In genomic region chr7:120273476-120273975, GRCh38 we compare ENCODE assay signal across 8 cellular contexts. TPM values are rescaled to one million over a fixed set of nuclear protein-coding genes. Genes with fewer than 3 reads are reported as not detected.
DNase-seq lines count a peak whose midpoint lies in the region; ATAC-seq, FAIRE-seq and TF ChIP-seq lines count a peak whose summit lies in the region.

No MANE protein-coding gene starts in this region.

- POLR2A ChIA-PET in GM10248 (lab: Yijun Ruan, JAX), result interaction anchor here (0.6 to 1.2 kb wide), 3 partner anchors 128 to 677 kb away, joined by 3 to 8 read pairs (median 3); partner anchors contain the start of gene ING3

- no peak overlapping the region for H3K27ac Mint-ChIP-seq in T-helper 2 cell treated with Interferon-gamma antibody and Interleukin-4, amounts not matched to agents 5 μg/mL and 100 μg/mL, for 36 hours

- H3K4me1 Mint-ChIP-seq in T-helper 2 cell treated with Interferon-gamma antibody and Interleukin-4, amounts not matched to agents 5 μg/mL and 100 μg/mL, for 36 hours (ENCODE audit: low read depth), result peaks cover 4% of the 10 kb centered on the region

- peak overlapping the region; percentile 52; the same call in 1 of the 2 replicates for H3K9ac ChIP-seq in HUES48 (ENCODE audit: low read depth, low read length)

- H3K36me3 ChIP-seq in HUES48 (ENCODE audit: control insufficient read depth, insufficient read depth, low read length) (peaks cover 4% of the 10 kb centered on the region; the same call in 1 of the 2 replicates), pancreas (no peaks in the 10 kb centered on the region)

- H3K9me3 Mint-ChIP-seq in T-helper 2 cell treated with Interferon-gamma antibody and Interleukin-4, amounts not matched to agents 5 μg/mL and 100 μg/mL, for 36 hours, result no peaks in the 10 kb centered on the region

- H3K36me3 Mint-ChIP-seq in T-helper 2 cell treated with Interferon-gamma antibody and Interleukin-4, amounts not matched to agents 5 μg/mL and 100 μg/mL, for 36 hours (ENCODE audit: low read depth), result peaks cover 2% of the 10 kb centered on the region

- intact Hi-C loops in pancreas (cut with DNase I), result loop anchor here in 1 of 3 donors (10.0 kb wide), 1 partner anchor 339 kb away; no protein-coding TSS in a partner anchor

- CTCF ChIA-PET in GM10248 (lab: Yijun Ruan, JAX), result interaction anchor here (0.7 to 2.0 kb wide), 13 partner anchors 9 to 338 kb away, joined by 3 to 6 read pairs (median 3); no protein-coding TSS in a partner anchor

- peaks cover 20% of the 10 kb centered on the region for H3K4me1 ChIP-seq in HUES48 (ENCODE audit: control insufficient read depth, insufficient read depth, low read length)
- H3K4me1 ChIP-seq in pancreas, result no peaks in the 10 kb centered on the region

- H3K27me3 ChIP-seq in HUES48 (ENCODE audit: control insufficient read depth, insufficient read depth, low read length), result peaks cover 17% of the 10 kb centered on the region
- H3K27me3 ChIP-seq in pancreas, result no peaks in the 10 kb centered on the region

- H3K4me3 ChIP-seq in HUES48 (ENCODE audit: low read depth, low read length) (peak overlapping the region; percentile 85), pancreas (peak overlapping the region; percentile 8 to 51 (median 28))

- H3K27me3 Mint-ChIP-seq in T-helper 2 cell treated with Interferon-gamma antibody and Interleukin-4, amounts not matched to agents 5 μg/mL and 100 μg/mL, for 36 hours (ENCODE audit: low read depth), result peaks cover 28% of the 10 kb centered on the region

- H3K27ac ChIP-seq in HUES48 (ENCODE audit: low read depth, low read length) (no peak overlapping the region), pancreas (no peak overlapping the region)

- 0 to 1% methylated on average over 37 to 38 of the region's 38 CpGs for WGBS in pancreas, 2 donors

- FAIRE-seq in pancreas (lab: Jason Lieb, UNC), result no peak

- ATAC-seq in GM21447 (IDR thresholded peaks at IDR 0.05; ENCODE audit: unreplicated experiment), result peak; percentile 62
- ATAC-seq in pancreas, result peak; percentile 62 to 73 (median 71)
- no peak for ATAC-seq in GM18867 (IDR thresholded peaks at IDR 0.05; ENCODE audit: unreplicated experiment)

- peak; percentile 70 for DNase-seq in GM10248 (ENCODE audit: extremely low spot score)
- no peak for DNase-seq in T-helper 2 cell treated with Interferon-gamma antibody and Interleukin-4, amounts not matched to agents 5 μg/mL and 100 μg/mL, for 36 hours (ENCODE audit: low spot score)
- peak; percentile 35 for DNase-seq in glomerular visceral epithelial cell (ENCODE audit: extremely low spot score)
- peak; percentile 7 to 77 (median 33) for DNase-seq in pancreas
- DNase-seq in activated effector memory CD4-positive, alpha-beta T cell treated with anti-CD3 and anti-CD28 coated beads, Interleukin-2, amount 50 U/mL, for 16 hours, result no peak

- TF ChIP-seq CTCF in GM10248 (IDR thresholded peaks at IDR 0.05; ENCODE audit: control extremely low read depth, extremely low read depth, low read depth, missing control alignments) (no peak), pancreas (IDR thresholded peaks at IDR 0.05) (no peak)

- peak overlapping the region; percentile 87 for H3K4me3 Mint-ChIP-seq in T-helper 2 cell treated with Interferon-gamma antibody and Interleukin-4, amounts not matched to agents 5 μg/mL and 100 μg/mL, for 36 hours

- H3K9me3 ChIP-seq in HUES48 (ENCODE audit: control insufficient read depth, insufficient read depth, low read length) (no peaks in the 10 kb centered on the region), pancreas (no peaks in the 10 kb centered on the region)

RNA-seq across cellular contexts. Expression of gene KCND2, which starts 0.6 kb away (rescaled TPM):
- total RNA-seq in pancreas, result 1 to 10 TPM in 2 of 6 donors, under 1 TPM in 4; 0.13 to 1.2 (median 0.41) TPM
- polyA plus RNA-seq in pancreas, result under 1 TPM; 0.11 to 0.26 TPM

Comparison
In these comparisons a context has a peak if more than half of its experiments do, and no peak if none do; other contexts are left out.
1. DNase-seq: peak in GM10248 (single experiment), glomerular visceral epithelial cell (single experiment) and pancreas (6 of 6); none in T-helper 2 cell treated with Interferon-gamma antibody and Interleukin-4, amounts not matched to agents 5 μg/mL and 100 μg/mL, for 36 hours (single experiment) and activated effector memory CD4-positive, alpha-beta T cell treated with anti-CD3 and anti-CD28 coated beads, Interleukin-2, amount 50 U/mL, for 16 hours (single experiment).